In genomic region chr5:82290005-82290404, GRCh38 we compare ENCODE assay signal across 28 cellular contexts.
"Had no signal": no experiment of that assay in that cellular context is flagged by ENCODE, and none has a peak within 500 bp of the region (broad histone marks: within the 10 kb centered on the region; RNA-seq: fewer than 3 reads in every experiment).

No MANE protein-coding gene starts in this region.

- H3K4me3 Mint-ChIP-seq: activated CD4-positive, alpha-beta memory T cell treated with anti-CD3 and anti-CD28 coated beads, Interleukin-2, amount 10 ng/mL, durations not matched to agents 7 days and 5 days; activated CD4-positive, alpha-beta T cell treated with anti-CD3 and anti-CD28 coated beads, Interleukin-2, amount 10 ng/mL, durations not matched to agents 7 days and 5 days; activated naive CD4-positive, alpha-beta T cell treated with anti-CD3 and anti-CD28 coated beads, Interleukin-2, amount 10 ng/mL, durations not matched to agents 7 days and 5 days; activated naive CD8-positive, alpha-beta T cell treated with anti-CD3 and anti-CD28 coated beads, Interleukin-2, amount 10 ng/mL, durations not matched to agents 7 days and 5 days; activated T-cell treated with anti-CD3 and anti-CD28 coated beads, Interleukin-2, amount 50 U/mL, for 24 hours; activated T-cell treated with anti-CD3 and anti-CD28 coated beads, Interleukin-2, amount 50 U/mL, for 72 hours; central memory CD8-positive, alpha-beta T cell; dendritic cell treated with granulocyte-macrophage colony-stimulating factor and Interleukin-4, amounts not matched to agents 40 ng/mL and 50 ng/mL, for 4 days; endodermal cell had no signal

- H3K27ac ChIP-seq: ascending aorta, brain microvascular endothelial cell, coronary artery, heart left ventricle had no signal

- H3K9me3 ChIP-seq: ascending aorta, heart left ventricle had no signal

- H3K36me3 ChIP-seq: ascending aorta, brain microvascular endothelial cell, heart left ventricle had no signal

- H3K27me3 Mint-ChIP-seq: activated CD4-positive, alpha-beta memory T cell treated with anti-CD3 and anti-CD28 coated beads, Interleukin-2, amount 10 ng/mL, durations not matched to agents 7 days and 5 days; activated CD4-positive, alpha-beta T cell treated with anti-CD3 and anti-CD28 coated beads, Interleukin-2, amount 10 ng/mL, durations not matched to agents 7 days and 5 days; activated naive CD8-positive, alpha-beta T cell treated with anti-CD3 and anti-CD28 coated beads, Interleukin-2, amount 10 ng/mL, durations not matched to agents 7 days and 5 days; activated T-cell treated with anti-CD3 and anti-CD28 coated beads, Interleukin-2, amount 50 U/mL, for 24 hours; central memory CD8-positive, alpha-beta T cell; dendritic cell treated with granulocyte-macrophage colony-stimulating factor and Interleukin-4, amounts not matched to agents 40 ng/mL and 50 ng/mL, for 4 days had no signal

- H3K4me3 ChIP-seq: ascending aorta, coronary artery, dorsolateral prefrontal cortex, heart left ventricle had no signal

- H3K9me3 Mint-ChIP-seq: activated CD4-positive, alpha-beta memory T cell treated with anti-CD3 and anti-CD28 coated beads, Interleukin-2, amount 10 ng/mL, durations not matched to agents 7 days and 5 days; activated CD4-positive, alpha-beta T cell treated with anti-CD3 and anti-CD28 coated beads, Interleukin-2, amount 10 ng/mL, durations not matched to agents 7 days and 5 days; activated naive CD4-positive, alpha-beta T cell treated with anti-CD3 and anti-CD28 coated beads, Interleukin-2, amount 10 ng/mL, durations not matched to agents 7 days and 5 days; activated naive CD4-positive, alpha-beta T cell treated with anti-CD3 and anti-CD28 coated beads, Interleukin-2, amount 50 U/mL, for 72 hours; activated naive CD8-positive, alpha-beta T cell treated with anti-CD3 and anti-CD28 coated beads, Interleukin-2, amount 10 ng/mL, durations not matched to agents 7 days and 5 days; activated T-cell treated with anti-CD3 and anti-CD28 coated beads, Interleukin-2, amount 50 U/mL, for 24 hours; activated T-cell treated with anti-CD3 and anti-CD28 coated beads, Interleukin-2, amount 50 U/mL, for 72 hours; central memory CD8-positive, alpha-beta T cell; dendritic cell treated with granulocyte-macrophage colony-stimulating factor and Interleukin-4, amounts not matched to agents 40 ng/mL and 50 ng/mL, for 4 days had no signal

- H3K36me3 Mint-ChIP-seq: activated naive CD4-positive, alpha-beta T cell treated with anti-CD3 and anti-CD28 coated beads, Interleukin-2, amount 10 ng/mL, durations not matched to agents 7 days and 5 days; activated naive CD4-positive, alpha-beta T cell treated with anti-CD3 and anti-CD28 coated beads, Interleukin-2, amount 50 U/mL, for 72 hours; activated naive CD8-positive, alpha-beta T cell treated with anti-CD3 and anti-CD28 coated beads, Interleukin-2, amount 10 ng/mL, durations not matched to agents 7 days and 5 days had no signal

- H3K27ac Mint-ChIP-seq: activated CD4-positive, alpha-beta memory T cell treated with anti-CD3 and anti-CD28 coated beads, Interleukin-2, amount 10 ng/mL, durations not matched to agents 7 days and 5 days; activated CD4-positive, alpha-beta T cell treated with anti-CD3 and anti-CD28 coated beads, Interleukin-2, amount 10 ng/mL, durations not matched to agents 7 days and 5 days; activated naive CD4-positive, alpha-beta T cell treated with anti-CD3 and anti-CD28 coated beads, Interleukin-2, amount 10 ng/mL, durations not matched to agents 7 days and 5 days; activated naive CD4-positive, alpha-beta T cell treated with anti-CD3 and anti-CD28 coated beads, Interleukin-2, amount 50 U/mL, for 72 hours; activated naive CD8-positive, alpha-beta T cell treated with anti-CD3 and anti-CD28 coated beads, Interleukin-2, amount 10 ng/mL, durations not matched to agents 7 days and 5 days; activated T-cell treated with anti-CD3 and anti-CD28 coated beads, Interleukin-2, amount 50 U/mL, for 24 hours; activated T-cell treated with anti-CD3 and anti-CD28 coated beads, Interleukin-2, amount 50 U/mL, for 72 hours; dendritic cell treated with granulocyte-macrophage colony-stimulating factor and Interleukin-4, amounts not matched to agents 40 ng/mL and 50 ng/mL, for 4 days; endodermal cell had no signal

- ATAC-seq: activated naive CD4-positive, alpha-beta T cell treated with anti-CD3 and anti-CD28 coated beads, Interleukin-2, amount 50 U/mL, for 72 hours; activated T-cell treated with anti-CD3 and anti-CD28 coated beads, Interleukin-2, amount 50 U/mL, for 72 hours; esophagus mucosa had no signal

- H3K27me3 ChIP-seq: ascending aorta, brain microvascular endothelial cell, dorsolateral prefrontal cortex, heart left ventricle had no signal

- DNase-seq: activated CD4-positive, alpha-beta memory T cell treated with anti-CD3 and anti-CD28 coated beads, Interleukin-2, amount 10 ng/mL, durations not matched to agents 7 days and 5 days; activated CD4-positive, alpha-beta T cell treated with anti-CD3 and anti-CD28 coated beads for 1 hour; activated CD4-positive, alpha-beta T cell treated with anti-CD3 and anti-CD28 coated beads for 4 hours; activated CD4-positive, alpha-beta T cell treated with anti-CD3 and anti-CD28 coated beads, Interleukin-2, amount 10 ng/mL, durations not matched to agents 7 days and 5 days; activated CD4-positive, alpha-beta T cell treated with anti-CD3 and anti-CD28 coated beads, Interleukin-2, amount 50 U/mL, for 4 hours; activated CD4-positive, CD25-positive, alpha-beta regulatory T cell; activated CD8-positive, alpha-beta memory T cell treated with anti-CD3 and anti-CD28 coated beads, Interleukin-2, amount 50 U/mL, for 48 hours; activated gamma-delta T cell; activated naive CD4-positive, alpha-beta T cell; activated naive CD4-positive, alpha-beta T cell treated with anti-CD3 and anti-CD28 coated beads, Interleukin-2, amount 10 ng/mL, durations not matched to agents 7 days and 5 days; activated naive CD8-positive, alpha-beta T cell treated with anti-CD3 and anti-CD28 coated beads, Interleukin-2, amount 10 ng/mL, durations not matched to agents 7 days and 5 days; activated T-cell treated with anti-CD3 and anti-CD28 coated beads for 4 hours; activated T-cell treated with anti-CD3 and anti-CD28 coated beads, Interleukin-2, amount 50 U/mL, for 24 hours; activated T-cell treated with anti-CD3 and anti-CD28 coated beads, Interleukin-2, amount 50 U/mL, for 72 hours; brain microvascular endothelial cell; dorsolateral prefrontal cortex; effector memory CD4-positive, alpha-beta T cell; endodermal cell; foreskin fibroblast; glutamatergic neuron; heart left ventricle; T-helper 2 cell had no signal

- H3K4me1 Mint-ChIP-seq: activated CD4-positive, alpha-beta memory T cell treated with anti-CD3 and anti-CD28 coated beads, Interleukin-2, amount 10 ng/mL, durations not matched to agents 7 days and 5 days; activated CD4-positive, alpha-beta T cell treated with anti-CD3 and anti-CD28 coated beads, Interleukin-2, amount 10 ng/mL, durations not matched to agents 7 days and 5 days; activated naive CD4-positive, alpha-beta T cell treated with anti-CD3 and anti-CD28 coated beads, Interleukin-2, amount 10 ng/mL, durations not matched to agents 7 days and 5 days; central memory CD8-positive, alpha-beta T cell had no signal

- H3K4me1 ChIP-seq: ascending aorta had no signal
